ENCODE assay signal across 11 cellular contexts in the genomic region with DNA sequence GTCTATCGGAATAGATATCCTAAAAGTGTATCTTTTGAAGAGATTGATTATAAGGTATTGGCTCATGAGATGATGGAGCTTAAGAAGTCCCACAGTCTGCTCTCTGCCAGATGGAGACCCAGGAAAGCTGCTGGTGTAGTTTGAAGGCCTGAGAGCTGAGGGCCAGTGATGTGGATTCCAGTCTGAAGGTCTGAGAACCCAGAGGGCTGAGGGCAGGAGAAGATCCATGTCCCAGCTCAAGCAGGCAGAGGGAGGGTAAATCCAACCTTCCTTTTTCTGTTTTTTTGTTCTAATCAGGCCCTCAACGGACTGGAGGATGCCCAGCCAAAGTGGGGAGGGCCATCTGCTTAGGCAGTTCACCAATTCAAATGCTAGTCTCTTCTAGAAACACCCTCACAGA. TPM values are rescaled to one million over a fixed set of nuclear protein-coding genes. Genes with fewer than 3 reads are reported as not detected.
DNase-seq lines count a peak whose midpoint lies in the region; ATAC-seq and TF ChIP-seq lines count a peak whose summit lies in the region.
"Had no signal": no experiment of that assay in that cellular context is flagged by ENCODE, and none has a peak within 500 bp of the region (broad histone marks: within the 10 kb centered on the region; RNA-seq: fewer than 3 reads in every experiment).

No MANE protein-coding gene starts in this region.

- peaks cover 7% of the 10 kb centered on the region for H3K9me3 Mint-ChIP-seq in MCF 10A (ENCODE audit: unreplicated experiment)
- no peaks in the 10 kb centered on the region for H3K9me3 Mint-ChIP-seq in neural crest cell
- peaks cover 8% of the 10 kb centered on the region for H3K9me3 Mint-ChIP-seq in T-helper 2 cell treated with Interferon-gamma antibody and Interleukin-4, amounts not matched to agents 5 μg/mL and 100 μg/mL, for 36 hours

- no peak for TF ChIP-seq CTCF in breast epithelium (IDR thresholded peaks at IDR 0.05)
- TF ChIP-seq CTCF in MCF 10A (IDR thresholded peaks at IDR 0.05; ENCODE audit: unreplicated experiment) = no peak
- no peak for TF ChIP-seq CTCF in neural crest cell (conservative IDR thresholded peaks at IDR 0.05)
- TF ChIP-seq CTCF in uterus (IDR thresholded peaks at IDR 0.05) = no peak
- no peak for TF ChIP-seq CTCF in GM13977 (IDR thresholded peaks at IDR 0.05; ENCODE audit: extremely low read depth, insufficient read depth, missing control alignments)

- H3K4me3 Mint-ChIP-seq in MCF 10A (ENCODE audit: unreplicated experiment) (no peak overlapping the region), neural crest cell (no peak overlapping the region)
- no peak overlapping the region for H3K4me3 Mint-ChIP-seq in T-helper 2 cell treated with Interferon-gamma antibody and Interleukin-4, amounts not matched to agents 5 μg/mL and 100 μg/mL, for 36 hours
- H3K4me3 Mint-ChIP-seq: IgD-negative memory B cell; T-helper 1 cell treated with Interleukin-12 subunit alpha and Interleukin-12 subunit beta and Interleukin-4 antibody, amounts not matched to agents 30 μg/mL and 1 μg/mL, for 36 hours had no signal

- peaks cover 15% of the 10 kb centered on the region for H3K4me1 Mint-ChIP-seq in MCF 10A (ENCODE audit: insufficient read depth, unreplicated experiment)
- H3K4me1 Mint-ChIP-seq in neural crest cell = peaks cover 47% of the 10 kb centered on the region
- H3K4me1 Mint-ChIP-seq in T-helper 2 cell treated with Interferon-gamma antibody and Interleukin-4, amounts not matched to agents 5 μg/mL and 100 μg/mL, for 36 hours (ENCODE audit: low read depth) = no peaks in the 10 kb centered on the region

- no peaks in the 10 kb centered on the region for H3K27me3 Mint-ChIP-seq in MCF 10A (ENCODE audit: insufficient read depth, unreplicated experiment)
- no peaks in the 10 kb centered on the region for H3K27me3 Mint-ChIP-seq in neural crest cell (ENCODE audit: low read depth)
- peaks cover 3% of the 10 kb centered on the region for H3K27me3 Mint-ChIP-seq in T-helper 2 cell treated with Interferon-gamma antibody and Interleukin-4, amounts not matched to agents 5 μg/mL and 100 μg/mL, for 36 hours (ENCODE audit: low read depth)
- H3K27me3 Mint-ChIP-seq: IgD-negative memory B cell had no signal

- in situ Hi-C loops in GM13977 (cut with MboI; ENCODE audit: low pct_unique_long_range_greater_than_20kb, low sequenced_read_pairs, unreplicated experiment) = no loop called here

- ATAC-seq in HG02885 (IDR thresholded peaks at IDR 0.05; ENCODE audit: poor library complexity, unreplicated experiment) = no peak

- POLR2A ChIA-PET in MCF 10A (lab: Yijun Ruan, JAX) = interaction anchor here (0.7 to 2.0 kb wide), 6 partner anchors 9 to 134 kb away, joined by 3 to 6 read pairs (median 3); no protein-coding TSS in a partner anchor

- H3K36me3 ChIP-seq in breast epithelium = no peaks in the 10 kb centered on the region
- H3K36me3 ChIP-seq in esophagus (ENCODE audit: control insufficient read depth in 2 of 2, insufficient read depth in 2 of 2, low read length in 1 of 2) = no peaks in the 10 kb centered on the region
- H3K36me3 ChIP-seq in uterus = no peaks in the 10 kb centered on the region

- TF ChIP-seq POLR2A in breast epithelium (IDR thresholded peaks at IDR 0.05) (no peak), uterus (IDR thresholded peaks at IDR 0.05) (no peak)

- H3K4me1 ChIP-seq in breast epithelium (peaks cover 4 to 10% of the 10 kb centered on the region in 2 donors), esophagus (ENCODE audit: control insufficient read depth in 2 of 2, insufficient read depth in 2 of 2, low read length in 1 of 2) (peaks cover 0 to 3% of the 10 kb centered on the region in 2 donors), uterus (peaks cover 0 to 7% of the 10 kb centered on the region in 2 donors)

- H3K9me3 ChIP-seq in breast epithelium = no peaks in the 10 kb centered on the region
- H3K9me3 ChIP-seq in esophagus (ENCODE audit: control insufficient read depth in 2 of 2, insufficient read depth in 1 of 2, low read depth in 1 of 2, low read length in 1 of 2) = no peaks in the 10 kb centered on the region
- H3K9me3 ChIP-seq in uterus = no peaks in the 10 kb centered on the region

- H3K4me3 ChIP-seq in breast epithelium (no peak overlapping the region), esophagus (ENCODE audit: low read depth in 1 of 2, low read length in 2 of 2) (no peak overlapping the region), uterus (no peak overlapping the region)

- H3K36me3 Mint-ChIP-seq in MCF 10A (ENCODE audit: insufficient read depth, unreplicated experiment) = peaks cover 7% of the 10 kb centered on the region
- peaks cover 7% of the 10 kb centered on the region for H3K36me3 Mint-ChIP-seq in neural crest cell (ENCODE audit: low read depth)
- H3K36me3 Mint-ChIP-seq in T-helper 2 cell treated with Interferon-gamma antibody and Interleukin-4, amounts not matched to agents 5 μg/mL and 100 μg/mL, for 36 hours (ENCODE audit: low read depth) = no peaks in the 10 kb centered on the region

- H3K27ac ChIP-seq in breast epithelium (peak overlapping the region; percentile 80 to 87), esophagus (ENCODE audit: low read depth in 2 of 2, low read length in 1 of 2) (peak overlapping the region; percentile 54 to 68), uterus (peak overlapping the region; percentile 72 to 93)

- intact Hi-C loops in breast epithelium (cut with DNase I; ENCODE audit: low total_unique reads) = no loop called here
- intact Hi-C loops in MCF 10A (cut with micrococcal nuclease) = no loop called here
- intact Hi-C loops in uterus (cut with DNase I; ENCODE audit: low total_unique reads) = no loop called here

- H3K27me3 ChIP-seq in breast epithelium (no peaks in the 10 kb centered on the region), esophagus (ENCODE audit: control insufficient read depth in 1 of 2, insufficient read depth in 2 of 2, low read length in 2 of 2) (no peaks in the 10 kb centered on the region), uterus (no peaks in the 10 kb centered on the region)

- no peak for DNase-seq in breast epithelium (ENCODE audit: low spot score in 2 of 2)
- DNase-seq in MCF 10A (ENCODE audit: unreplicated experiment) = no peak
- no peak for DNase-seq in neural crest cell (ENCODE audit: low read depth, low spot score)
- no peak for DNase-seq in uterus
- DNase-seq in GM13977 (ENCODE audit: low spot score) = no peak
- no peak for DNase-seq in T-helper 2 cell treated with Interferon-gamma antibody and Interleukin-4, amounts not matched to agents 5 μg/mL and 100 μg/mL, for 36 hours (ENCODE audit: low spot score)
- DNase-seq: ACHN had no signal

- no TSS peak for BruUV-seq in MCF 10A (replicated peaks; lab: Mats Ljungman, UMichigan)

- no peak overlapping the region for H3K27ac Mint-ChIP-seq in MCF 10A (ENCODE audit: low read depth, unreplicated experiment)
- peak overlapping the region; percentile 60 for H3K27ac Mint-ChIP-seq in neural crest cell (ENCODE audit: unreplicated experiment)
- H3K27ac Mint-ChIP-seq in T-helper 2 cell treated with Interferon-gamma antibody and Interleukin-4, amounts not matched to agents 5 μg/mL and 100 μg/mL, for 36 hours = no peak overlapping the region
- H3K27ac Mint-ChIP-seq: IgD-negative memory B cell; T-helper 1 cell treated with Interleukin-12 subunit alpha and Interleukin-12 subunit beta and Interleukin-4 antibody, amounts not matched to agents 30 μg/mL and 1 μg/mL, for 36 hours had no signal

- 39 to 57% methylated on average over 2 of the region's 2 CpGs for WGBS in esophagus, 2 donors

- CTCF ChIA-PET in MCF 10A (lab: Yijun Ruan, JAX) = interaction anchor here (0.8 kb wide), 1 partner anchor 22 kb away, joined by 3 read pairs; no protein-coding TSS in a partner anchor

RNA-seq across cellular contexts. Expression of a gene that starts 11.0 kb away (rescaled TPM):
- total RNA-seq in breast epithelium (10 to 100 TPM; 43.6 to 72.8 (median 67.4) TPM), MCF 10A (2022) (67.5 TPM in 2 replicates), neural crest cell (88.9 and 91.0 TPM in 2 replicates), uterus (100 to 1,000 TPM in 1 of 4 donors, 10 to 100 TPM in 3; 22.5 to 117 (median 57.8) TPM)
- polyA plus RNA-seq in esophagus = 10 to 100 TPM; 13.6 to 19.0 TPM
